13 cellular contexts compared by ENCODE assay signal in the genomic region with DNA sequence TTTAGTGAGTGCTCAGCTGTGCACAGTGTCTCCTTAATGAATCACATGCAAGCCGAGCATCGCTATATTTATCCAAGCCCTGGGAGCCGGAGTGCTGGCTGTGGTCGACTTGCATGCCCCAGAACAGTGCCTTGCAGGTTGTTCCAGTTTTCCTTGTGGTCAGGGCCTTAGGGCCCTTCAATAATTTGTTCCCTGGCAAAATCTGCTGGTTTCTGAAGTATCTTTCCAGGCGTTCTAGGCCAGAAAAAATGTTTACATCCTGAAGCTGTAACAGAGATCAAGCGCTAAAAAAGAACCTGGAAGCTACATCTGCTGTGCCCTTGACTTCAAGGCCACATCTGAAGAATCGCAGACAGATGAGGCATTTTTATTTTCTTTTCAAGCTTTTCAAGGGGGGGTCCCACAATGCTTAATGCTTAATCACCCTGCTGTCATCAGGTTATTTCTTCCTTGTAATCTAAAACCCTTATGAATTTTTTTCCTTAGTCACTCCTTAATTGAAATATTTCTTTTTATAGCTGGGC.
DNase-seq lines count a peak whose midpoint lies in the region; ATAC-seq and TF ChIP-seq lines count a peak whose summit lies in the region.
"Had no signal": no experiment of that assay in that cellular context is flagged by ENCODE, and none has a peak within 500 bp of the region (broad histone marks: within the 10 kb centered on the region; RNA-seq: fewer than 3 reads in every experiment).

No MANE protein-coding gene starts in this region.

- no peak overlapping the region for H4K8ac ChIP-seq in mesenchymal stem cell (ENCODE audit: low read length)

- no peak overlapping the region for H3K18ac ChIP-seq in mesenchymal stem cell (ENCODE audit: low read depth in 1 of 2, low read length in 2 of 2)

- no peak overlapping the region for H2BK5ac ChIP-seq in mesenchymal stem cell (ENCODE audit: low read depth, low read length, poor library complexity, severe bottlenecking)

- no peak overlapping the region for H3K4ac ChIP-seq in mesenchymal stem cell (ENCODE audit: low read depth in 1 of 2, low read length in 2 of 2)

- no peak overlapping the region for H3K23ac ChIP-seq in mesenchymal stem cell (ENCODE audit: low read length in 2 of 2)

- DNase-seq in BJ (ENCODE audit: low read depth) (peak; percentile 79), NCI-H1694 treated with DMSO at 0.1 percent for 48 hours (lab: John Stamatoyannopoulos, UW) (peak; percentile 81), dedifferentiated amniotic fluid mesenchymal stem cell (ENCODE audit: extremely low spot score) (peak; percentile 23), mesenchymal stem cell (peak; percentile 84), NCI-H1092 (lab: John Stamatoyannopoulos, UW) (no peak), GM10248 (ENCODE audit: extremely low spot score) (no peak)
- DNase-seq: activated effector memory CD4-positive, alpha-beta T cell treated with anti-CD3 and anti-CD28 coated beads, Interleukin-2, amount 50 U/mL, for 16 hours; naive B cell; NCI-H1048; stimulated activated CD4-positive, alpha-beta T cell treated with anti-CD3 and anti-CD28 coated beads, Interleukin-12 subunit alpha, Interleukin-12 subunit beta, amount 100 ng/mL, for 4 hours had no signal

- no peak for ATAC-seq in GM19463 (IDR thresholded peaks at IDR 0.05; ENCODE audit: unreplicated experiment)
- no peak for ATAC-seq in GM18520 (IDR thresholded peaks at IDR 0.05; ENCODE audit: unreplicated experiment)

- H2AK5ac ChIP-seq in mesenchymal stem cell (ENCODE audit: low read length, severe bottlenecking) = no peak overlapping the region

- WGBS in mesenchymal stem cell = 63% methylated on average over 7 of the region's 7 CpGs

- H2BK120ac ChIP-seq in mesenchymal stem cell (ENCODE audit: low read depth, low read length) = no peak overlapping the region

- H3K9ac ChIP-seq in mesenchymal stem cell (ENCODE audit: low read length) = no peak overlapping the region

- H3K36me3 ChIP-seq in BJ (ENCODE audit: control insufficient read depth, insufficient read depth, low read length) = no peaks in the 10 kb centered on the region
- H3K36me3 ChIP-seq in mesenchymal stem cell (ENCODE audit: control insufficient read depth in 1 of 2, insufficient read depth in 2 of 2, low read depth in 1 of 2, low read length in 2 of 2) = no peaks in the 10 kb centered on the region
- H3K36me3 ChIP-seq: vagina had no signal

- no peak overlapping the region for H2AFZ ChIP-seq in mesenchymal stem cell (ENCODE audit: low read depth, low read length)

- H2BK12ac ChIP-seq in mesenchymal stem cell (ENCODE audit: low read length in 2 of 2) = no peak overlapping the region

- peak overlapping the region; percentile 34 for H3K27ac ChIP-seq in mesenchymal stem cell (ENCODE audit: low read length, poor library complexity, severe bottlenecking)
- H3K27ac ChIP-seq: vagina had no signal

- CTCF ChIA-PET in BJ (lab: Yijun Ruan, JAX) = interaction anchor here (0.6 to 1.7 kb wide), 5 partner anchors 36 to 238 kb away, joined by 3 to 11 read pairs (median 3); partner anchors contain the start of gene INSYN2B
- CTCF ChIA-PET in GM10248 (lab: Yijun Ruan, JAX) = interaction anchor here (1.5 to 2.3 kb wide), 3 partner anchors 9 to 84 kb away, joined by 5 to 8 read pairs (median 5); no protein-coding TSS in a partner anchor

- H3K4me2 ChIP-seq in mesenchymal stem cell (ENCODE audit: low read length, poor library complexity, severe bottlenecking) = no peak overlapping the region

- H3K9me3 ChIP-seq in mesenchymal stem cell (ENCODE audit: control insufficient read depth, low read length) = no peaks in the 10 kb centered on the region
- H3K9me3 ChIP-seq: vagina had no signal

- H3K27me3 ChIP-seq in BJ (ENCODE audit: control insufficient read depth, insufficient read depth, low read length) = no peaks in the 10 kb centered on the region
- no peaks in the 10 kb centered on the region for H3K27me3 ChIP-seq in mesenchymal stem cell (ENCODE audit: control insufficient read depth in 1 of 2, insufficient read depth in 1 of 2, low read length in 2 of 2)
- H3K27me3 ChIP-seq: vagina had no signal

- no peak overlapping the region for H2BK15ac ChIP-seq in mesenchymal stem cell (ENCODE audit: low read depth, poor library complexity, severe bottlenecking)

- H3K4me1 ChIP-seq in mesenchymal stem cell (ENCODE audit: control insufficient read depth, insufficient read depth, low read depth, low read length) = peaks cover 17% of the 10 kb centered on the region
- H3K4me1 ChIP-seq: vagina had no signal

- no peak overlapping the region for H3K14ac ChIP-seq in mesenchymal stem cell (ENCODE audit: low read length in 2 of 2)

- no peak overlapping the region for H4K91ac ChIP-seq in mesenchymal stem cell (ENCODE audit: low read length)

- no peaks in the 10 kb centered on the region for H3K79me1 ChIP-seq in mesenchymal stem cell (replicated peaks; ENCODE audit: low read length, poor library complexity, severe bottlenecking)

- POLR2A ChIA-PET in BJ (lab: Charles Lee) (interaction anchor here (0.6 kb wide), 1 partner anchor 39 kb away, joined by 8 read pairs; no protein-coding TSS in a partner anchor), GM10248 (lab: Yijun Ruan, JAX) (interaction anchor here (1.2 kb wide), 1 partner anchor 290 kb away, joined by 3 read pairs; no protein-coding TSS in a partner anchor)

- TF ChIP-seq CTCF in BJ (IDR thresholded peaks at IDR 0.05; ENCODE audit: insufficient read depth, low read depth, low read length) = no peak
- TF ChIP-seq CTCF in GM10248 (IDR thresholded peaks at IDR 0.05; ENCODE audit: control extremely low read depth, extremely low read depth, low read depth, missing control alignments) = no peak

- no peak overlapping the region for H3K4me3 ChIP-seq in BJ (ENCODE audit: low read depth, low read length)
- no peak overlapping the region for H3K4me3 ChIP-seq in mesenchymal stem cell (ENCODE audit: insufficient read depth in 1 of 2, low read depth in 1 of 2, low read length in 2 of 2)
- H3K4me3 ChIP-seq: vagina had no signal

Comparison
In these comparisons a context has a peak if more than half of its experiments do, and no peak if none do; other contexts are left out.
1. DNase-seq: peak in BJ (single experiment), NCI-H1694 treated with DMSO at 0.1 percent for 48 hours (single experiment), dedifferentiated amniotic fluid mesenchymal stem cell (single experiment) and mesenchymal stem cell (single experiment); none in NCI-H1092 (single experiment) and GM10248 (single experiment).